ENCODE assay signal across 1 cellular context in the genomic region with DNA sequence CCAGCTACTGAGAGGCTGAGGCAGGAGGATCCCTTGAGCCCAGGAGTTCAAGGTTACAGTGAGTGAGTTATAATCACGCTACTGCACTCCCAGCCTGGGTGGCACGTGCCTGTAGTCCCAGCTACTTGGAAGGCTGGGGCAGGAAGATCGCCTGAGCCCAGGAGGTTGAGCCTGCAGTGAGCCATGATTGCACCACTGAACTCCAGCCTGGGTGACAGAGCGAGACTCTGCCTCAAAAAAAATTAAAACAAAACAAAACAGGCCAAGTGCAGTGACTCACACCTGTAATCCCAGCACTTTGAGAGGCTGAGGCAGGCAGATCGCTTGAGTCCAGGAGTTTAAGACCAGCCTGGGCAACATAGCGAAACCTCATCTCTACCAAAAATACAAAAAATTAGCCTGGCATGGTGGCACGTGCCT.
TF ChIP-seq lines count a peak whose summit lies in the region.

No MANE protein-coding gene starts in this region.

TF ChIP-seq in HepG2, 621 proteins besides CTCF, POLR2A, EP300 and RAD21 (continued from another document and continues in another):
- TF ChIP-seq, protein P1, sequence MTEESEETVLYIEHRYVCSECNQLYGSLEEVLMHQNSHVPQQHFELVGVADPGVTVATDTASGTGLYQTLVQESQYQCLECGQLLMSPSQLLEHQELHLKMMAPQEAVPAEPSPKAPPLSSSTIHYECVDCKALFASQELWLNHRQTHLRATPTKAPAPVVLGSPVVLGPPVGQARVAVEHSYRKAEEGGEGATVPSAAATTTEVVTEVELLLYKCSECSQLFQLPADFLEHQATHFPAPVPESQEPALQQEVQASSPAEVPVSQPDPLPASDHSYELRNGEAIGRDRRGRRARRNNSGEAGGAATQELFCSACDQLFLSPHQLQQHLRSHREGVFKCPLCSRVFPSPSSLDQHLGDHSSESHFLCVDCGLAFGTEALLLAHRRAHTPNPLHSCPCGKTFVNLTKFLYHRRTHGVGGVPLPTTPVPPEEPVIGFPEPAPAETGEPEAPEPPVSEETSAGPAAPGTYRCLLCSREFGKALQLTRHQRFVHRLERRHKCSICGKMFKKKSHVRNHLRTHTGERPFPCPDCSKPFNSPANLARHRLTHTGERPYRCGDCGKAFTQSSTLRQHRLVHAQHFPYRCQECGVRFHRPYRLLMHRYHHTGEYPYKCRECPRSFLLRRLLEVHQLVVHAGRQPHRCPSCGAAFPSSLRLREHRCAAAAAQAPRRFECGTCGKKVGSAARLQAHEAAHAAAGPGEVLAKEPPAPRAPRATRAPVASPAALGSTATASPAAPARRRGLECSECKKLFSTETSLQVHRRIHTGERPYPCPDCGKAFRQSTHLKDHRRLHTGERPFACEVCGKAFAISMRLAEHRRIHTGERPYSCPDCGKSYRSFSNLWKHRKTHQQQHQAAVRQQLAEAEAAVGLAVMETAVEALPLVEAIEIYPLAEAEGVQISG (CRISPR knock-in tag; IDR thresholded peaks at IDR 0.05): peak; percentile 57
- TF ChIP-seq, protein P2, sequence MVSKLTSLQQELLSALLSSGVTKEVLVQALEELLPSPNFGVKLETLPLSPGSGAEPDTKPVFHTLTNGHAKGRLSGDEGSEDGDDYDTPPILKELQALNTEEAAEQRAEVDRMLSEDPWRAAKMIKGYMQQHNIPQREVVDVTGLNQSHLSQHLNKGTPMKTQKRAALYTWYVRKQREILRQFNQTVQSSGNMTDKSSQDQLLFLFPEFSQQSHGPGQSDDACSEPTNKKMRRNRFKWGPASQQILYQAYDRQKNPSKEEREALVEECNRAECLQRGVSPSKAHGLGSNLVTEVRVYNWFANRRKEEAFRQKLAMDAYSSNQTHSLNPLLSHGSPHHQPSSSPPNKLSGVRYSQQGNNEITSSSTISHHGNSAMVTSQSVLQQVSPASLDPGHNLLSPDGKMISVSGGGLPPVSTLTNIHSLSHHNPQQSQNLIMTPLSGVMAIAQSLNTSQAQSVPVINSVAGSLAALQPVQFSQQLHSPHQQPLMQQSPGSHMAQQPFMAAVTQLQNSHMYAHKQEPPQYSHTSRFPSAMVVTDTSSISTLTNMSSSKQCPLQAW (CRISPR knock-in tag; IDR thresholded peaks at IDR 0.05): peak; percentile 67
- TF ChIP-seq, protein P3, sequence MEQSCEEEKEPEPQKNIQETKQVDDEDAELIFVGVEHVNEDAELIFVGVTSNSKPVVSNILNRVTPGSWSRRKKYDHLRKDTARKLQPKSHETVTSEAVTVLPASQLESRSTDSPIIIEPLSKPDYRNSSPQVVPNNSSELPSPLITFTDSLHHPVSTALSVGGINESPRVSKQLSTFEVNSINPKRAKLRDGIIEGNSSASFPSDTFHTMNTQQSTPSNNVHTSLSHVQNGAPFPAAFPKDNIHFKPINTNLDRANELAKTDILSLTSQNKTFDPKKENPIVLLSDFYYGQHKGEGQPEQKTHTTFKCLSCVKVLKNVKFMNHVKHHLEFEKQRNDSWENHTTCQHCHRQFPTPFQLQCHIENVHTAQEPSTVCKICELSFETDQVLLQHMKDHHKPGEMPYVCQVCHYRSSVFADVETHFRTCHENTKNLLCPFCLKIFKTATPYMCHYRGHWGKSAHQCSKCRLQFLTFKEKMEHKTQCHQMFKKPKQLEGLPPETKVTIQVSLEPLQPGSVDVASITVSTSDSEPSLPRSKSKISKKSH (CRISPR knock-in tag; IDR thresholded peaks at IDR 0.05; ENCODE audit: borderline replicate concordance): peak; percentile 65; the same call in 1 of the 2 replicates
- peak; percentile 43; the same call in 1 of the 2 replicates for TF ChIP-seq RARA (CRISPR knock-in tag; IDR thresholded peaks at IDR 0.05)
- peak; percentile 7; the same call in 1 of the 2 replicates for TF ChIP-seq RXRB (CRISPR knock-in tag; IDR thresholded peaks at IDR 0.05; ENCODE audit: borderline replicate concordance)
- TF ChIP-seq ZNF747 (CRISPR knock-in tag; IDR thresholded peaks at IDR 0.05; ENCODE audit: borderline replicate concordance): 0 out of 2 replicates have a peak, but pooled peaks have one; percentile 56
- TF ChIP-seq, protein P4, sequence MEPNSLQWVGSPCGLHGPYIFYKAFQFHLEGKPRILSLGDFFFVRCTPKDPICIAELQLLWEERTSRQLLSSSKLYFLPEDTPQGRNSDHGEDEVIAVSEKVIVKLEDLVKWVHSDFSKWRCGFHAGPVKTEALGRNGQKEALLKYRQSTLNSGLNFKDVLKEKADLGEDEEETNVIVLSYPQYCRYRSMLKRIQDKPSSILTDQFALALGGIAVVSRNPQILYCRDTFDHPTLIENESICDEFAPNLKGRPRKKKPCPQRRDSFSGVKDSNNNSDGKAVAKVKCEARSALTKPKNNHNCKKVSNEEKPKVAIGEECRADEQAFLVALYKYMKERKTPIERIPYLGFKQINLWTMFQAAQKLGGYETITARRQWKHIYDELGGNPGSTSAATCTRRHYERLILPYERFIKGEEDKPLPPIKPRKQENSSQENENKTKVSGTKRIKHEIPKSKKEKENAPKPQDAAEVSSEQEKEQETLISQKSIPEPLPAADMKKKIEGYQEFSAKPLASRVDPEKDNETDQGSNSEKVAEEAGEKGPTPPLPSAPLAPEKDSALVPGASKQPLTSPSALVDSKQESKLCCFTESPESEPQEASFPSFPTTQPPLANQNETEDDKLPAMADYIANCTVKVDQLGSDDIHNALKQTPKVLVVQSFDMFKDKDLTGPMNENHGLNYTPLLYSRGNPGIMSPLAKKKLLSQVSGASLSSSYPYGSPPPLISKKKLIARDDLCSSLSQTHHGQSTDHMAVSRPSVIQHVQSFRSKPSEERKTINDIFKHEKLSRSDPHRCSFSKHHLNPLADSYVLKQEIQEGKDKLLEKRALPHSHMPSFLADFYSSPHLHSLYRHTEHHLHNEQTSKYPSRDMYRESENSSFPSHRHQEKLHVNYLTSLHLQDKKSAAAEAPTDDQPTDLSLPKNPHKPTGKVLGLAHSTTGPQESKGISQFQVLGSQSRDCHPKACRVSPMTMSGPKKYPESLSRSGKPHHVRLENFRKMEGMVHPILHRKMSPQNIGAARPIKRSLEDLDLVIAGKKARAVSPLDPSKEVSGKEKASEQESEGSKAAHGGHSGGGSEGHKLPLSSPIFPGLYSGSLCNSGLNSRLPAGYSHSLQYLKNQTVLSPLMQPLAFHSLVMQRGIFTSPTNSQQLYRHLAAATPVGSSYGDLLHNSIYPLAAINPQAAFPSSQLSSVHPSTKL (CRISPR knock-in tag; IDR thresholded peaks at IDR 0.05): peak; percentile 62
- TF ChIP-seq NRL (CRISPR knock-in tag; IDR thresholded peaks at IDR 0.05; ENCODE audit: borderline replicate concordance): peak; percentile 58; the same call in 1 of the 2 replicates
- peak; percentile 70 for TF ChIP-seq SAP130 (CRISPR knock-in tag; IDR thresholded peaks at IDR 0.05; ENCODE audit: low read depth)
- TF ChIP-seq, protein P5, sequence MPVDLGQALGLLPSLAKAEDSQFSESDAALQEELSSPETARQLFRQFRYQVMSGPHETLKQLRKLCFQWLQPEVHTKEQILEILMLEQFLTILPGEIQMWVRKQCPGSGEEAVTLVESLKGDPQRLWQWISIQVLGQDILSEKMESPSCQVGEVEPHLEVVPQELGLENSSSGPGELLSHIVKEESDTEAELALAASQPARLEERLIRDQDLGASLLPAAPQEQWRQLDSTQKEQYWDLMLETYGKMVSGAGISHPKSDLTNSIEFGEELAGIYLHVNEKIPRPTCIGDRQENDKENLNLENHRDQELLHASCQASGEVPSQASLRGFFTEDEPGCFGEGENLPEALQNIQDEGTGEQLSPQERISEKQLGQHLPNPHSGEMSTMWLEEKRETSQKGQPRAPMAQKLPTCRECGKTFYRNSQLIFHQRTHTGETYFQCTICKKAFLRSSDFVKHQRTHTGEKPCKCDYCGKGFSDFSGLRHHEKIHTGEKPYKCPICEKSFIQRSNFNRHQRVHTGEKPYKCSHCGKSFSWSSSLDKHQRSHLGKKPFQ (CRISPR knock-in tag; IDR thresholded peaks at IDR 0.05; ENCODE audit: insufficient replicate concordance): peak; percentile 82
- TF ChIP-seq, protein P6, sequence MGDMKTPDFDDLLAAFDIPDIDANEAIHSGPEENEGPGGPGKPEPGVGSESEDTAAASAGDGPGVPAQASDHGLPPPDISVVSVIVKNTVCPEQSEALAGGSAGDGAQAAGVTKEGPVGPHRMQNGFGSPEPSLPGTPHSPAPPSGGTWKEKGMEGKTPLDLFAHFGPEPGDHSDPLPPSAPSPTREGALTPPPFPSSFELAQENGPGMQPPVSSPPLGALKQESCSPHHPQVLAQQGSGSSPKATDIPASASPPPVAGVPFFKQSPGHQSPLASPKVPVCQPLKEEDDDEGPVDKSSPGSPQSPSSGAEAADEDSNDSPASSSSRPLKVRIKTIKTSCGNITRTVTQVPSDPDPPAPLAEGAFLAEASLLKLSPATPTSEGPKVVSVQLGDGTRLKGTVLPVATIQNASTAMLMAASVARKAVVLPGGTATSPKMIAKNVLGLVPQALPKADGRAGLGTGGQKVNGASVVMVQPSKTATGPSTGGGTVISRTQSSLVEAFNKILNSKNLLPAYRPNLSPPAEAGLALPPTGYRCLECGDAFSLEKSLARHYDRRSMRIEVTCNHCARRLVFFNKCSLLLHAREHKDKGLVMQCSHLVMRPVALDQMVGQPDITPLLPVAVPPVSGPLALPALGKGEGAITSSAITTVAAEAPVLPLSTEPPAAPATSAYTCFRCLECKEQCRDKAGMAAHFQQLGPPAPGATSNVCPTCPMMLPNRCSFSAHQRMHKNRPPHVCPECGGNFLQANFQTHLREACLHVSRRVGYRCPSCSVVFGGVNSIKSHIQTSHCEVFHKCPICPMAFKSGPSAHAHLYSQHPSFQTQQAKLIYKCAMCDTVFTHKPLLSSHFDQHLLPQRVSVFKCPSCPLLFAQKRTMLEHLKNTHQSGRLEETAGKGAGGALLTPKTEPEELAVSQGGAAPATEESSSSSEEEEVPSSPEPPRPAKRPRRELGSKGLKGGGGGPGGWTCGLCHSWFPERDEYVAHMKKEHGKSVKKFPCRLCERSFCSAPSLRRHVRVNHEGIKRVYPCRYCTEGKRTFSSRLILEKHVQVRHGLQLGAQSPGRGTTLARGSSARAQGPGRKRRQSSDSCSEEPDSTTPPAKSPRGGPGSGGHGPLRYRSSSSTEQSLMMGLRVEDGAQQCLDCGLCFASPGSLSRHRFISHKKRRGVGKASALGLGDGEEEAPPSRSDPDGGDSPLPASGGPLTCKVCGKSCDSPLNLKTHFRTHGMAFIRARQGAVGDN (CRISPR knock-in tag; IDR thresholded peaks at IDR 0.05): peak; percentile 70
- TF ChIP-seq, protein P7, sequence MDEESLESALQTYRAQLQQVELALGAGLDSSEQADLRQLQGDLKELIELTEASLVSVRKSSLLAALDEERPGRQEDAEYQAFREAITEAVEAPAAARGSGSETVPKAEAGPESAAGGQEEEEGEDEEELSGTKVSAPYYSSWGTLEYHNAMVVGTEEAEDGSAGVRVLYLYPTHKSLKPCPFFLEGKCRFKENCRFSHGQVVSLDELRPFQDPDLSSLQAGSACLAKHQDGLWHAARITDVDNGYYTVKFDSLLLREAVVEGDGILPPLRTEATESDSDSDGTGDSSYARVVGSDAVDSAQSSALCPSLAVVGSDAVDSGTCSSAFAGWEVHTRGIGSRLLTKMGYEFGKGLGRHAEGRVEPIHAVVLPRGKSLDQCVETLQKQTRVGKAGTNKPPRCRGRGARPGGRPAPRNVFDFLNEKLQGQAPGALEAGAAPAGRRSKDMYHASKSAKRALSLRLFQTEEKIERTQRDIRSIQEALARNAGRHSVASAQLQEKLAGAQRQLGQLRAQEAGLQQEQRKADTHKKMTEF (CRISPR knock-in tag; IDR thresholded peaks at IDR 0.05): 0 out of 2 replicates have a peak, but pooled peaks have one; percentile 21
- TF ChIP-seq, protein P8, sequence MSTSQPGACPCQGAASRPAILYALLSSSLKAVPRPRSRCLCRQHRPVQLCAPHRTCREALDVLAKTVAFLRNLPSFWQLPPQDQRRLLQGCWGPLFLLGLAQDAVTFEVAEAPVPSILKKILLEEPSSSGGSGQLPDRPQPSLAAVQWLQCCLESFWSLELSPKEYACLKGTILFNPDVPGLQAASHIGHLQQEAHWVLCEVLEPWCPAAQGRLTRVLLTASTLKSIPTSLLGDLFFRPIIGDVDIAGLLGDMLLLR (CRISPR knock-in tag; IDR thresholded peaks at IDR 0.05): 0 out of 2 replicates have a peak, but pooled peaks have one; percentile 36
- peak; percentile 59; the same call in 1 of the 2 replicates for TF ChIP-seq RXRA (CRISPR knock-in tag; IDR thresholded peaks at IDR 0.05)
- TF ChIP-seq EED (CRISPR knock-in tag; IDR thresholded peaks at IDR 0.05): 0 out of 2 replicates have a peak, but pooled peaks have one; percentile 46
- 0 out of 2 replicates have a peak, but pooled peaks have one; percentile 9 for TF ChIP-seq ZFX (CRISPR knock-in tag; IDR thresholded peaks at IDR 0.05; ENCODE audit: low read depth)
- peak; percentile 70; the same call in 1 of the 2 replicates for TF ChIP-seq ZNF12 (CRISPR knock-in tag; IDR thresholded peaks at IDR 0.05)
- peak; percentile 25; the same call in 1 of the 2 replicates for TF ChIP-seq NR2C2 (CRISPR knock-in tag; IDR thresholded peaks at IDR 0.05; ENCODE audit: borderline replicate concordance)
- TF ChIP-seq GATAD2A (CRISPR knock-in tag; IDR thresholded peaks at IDR 0.05): 0 out of 2 replicates have a peak, but pooled peaks have one; percentile 48
- TF ChIP-seq ZNF292 (CRISPR knock-in tag; IDR thresholded peaks at IDR 0.05; ENCODE audit: borderline replicate concordance, low read depth): peak; percentile 67; the same call in 1 of the 2 replicates
- peak; percentile 91 for TF ChIP-seq BHLHE40 (IDR thresholded peaks at IDR 0.05; ENCODE audit: low read length)
- TF ChIP-seq, protein P9, sequence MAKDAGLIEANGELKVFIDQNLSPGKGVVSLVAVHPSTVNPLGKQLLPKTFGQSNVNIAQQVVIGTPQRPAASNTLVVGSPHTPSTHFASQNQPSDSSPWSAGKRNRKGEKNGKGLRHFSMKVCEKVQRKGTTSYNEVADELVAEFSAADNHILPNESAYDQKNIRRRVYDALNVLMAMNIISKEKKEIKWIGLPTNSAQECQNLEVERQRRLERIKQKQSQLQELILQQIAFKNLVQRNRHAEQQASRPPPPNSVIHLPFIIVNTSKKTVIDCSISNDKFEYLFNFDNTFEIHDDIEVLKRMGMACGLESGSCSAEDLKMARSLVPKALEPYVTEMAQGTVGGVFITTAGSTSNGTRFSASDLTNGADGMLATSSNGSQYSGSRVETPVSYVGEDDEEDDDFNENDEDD (CRISPR knock-in tag; IDR thresholded peaks at IDR 0.05; ENCODE audit: borderline replicate concordance): 0 out of 2 replicates have a peak, but pooled peaks have one; percentile 16
- TF ChIP-seq SKI (IDR thresholded peaks at IDR 0.05; ENCODE audit: partially characterized antibody): peak; percentile 23
- TF ChIP-seq, protein P10, sequence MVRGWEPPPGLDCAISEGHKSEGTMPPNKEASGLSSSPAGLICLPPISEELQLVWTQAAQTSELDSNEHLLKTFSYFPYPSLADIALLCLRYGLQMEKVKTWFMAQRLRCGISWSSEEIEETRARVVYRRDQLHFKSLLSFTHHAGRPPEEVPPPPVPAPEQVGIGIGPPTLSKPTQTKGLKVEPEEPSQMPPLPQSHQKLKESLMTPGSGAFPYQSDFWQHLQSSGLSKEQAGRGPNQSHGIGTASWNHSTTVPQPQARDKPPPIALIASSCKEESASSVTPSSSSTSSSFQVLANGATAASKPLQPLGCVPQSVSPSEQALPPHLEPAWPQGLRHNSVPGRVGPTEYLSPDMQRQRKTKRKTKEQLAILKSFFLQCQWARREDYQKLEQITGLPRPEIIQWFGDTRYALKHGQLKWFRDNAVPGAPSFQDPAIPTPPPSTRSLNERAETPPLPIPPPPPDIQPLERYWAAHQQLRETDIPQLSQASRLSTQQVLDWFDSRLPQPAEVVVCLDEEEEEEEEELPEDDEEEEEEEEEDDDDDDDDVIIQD (CRISPR knock-in tag; IDR thresholded peaks at IDR 0.05; ENCODE audit: low read depth): peak; percentile 19; the same call in 1 of the 2 replicates
- peak; percentile 48; the same call in 1 of the 2 replicates for TF ChIP-seq RCOR2 (CRISPR knock-in tag; IDR thresholded peaks at IDR 0.05)
